In genomic region chr1:113929750-113930498, GRCh38 we compare ENCODE assay signal across 8 cellular contexts. TPM values are rescaled to one million over a fixed set of nuclear protein-coding genes. Genes with fewer than 3 reads are reported as not detected.
A peak's percentile ranks its signal among the peaks of the same experiment; 100 is the strongest.
DNase-seq lines count a peak whose midpoint lies in the region; ATAC-seq and TF ChIP-seq lines count a peak whose summit lies in the region.

No MANE protein-coding gene starts in this region.

- H3K27ac ChIP-seq in hepatocyte, result peak overlapping the region; percentile 98

- peaks cover 27% of the 10 kb centered on the region for H3K4me1 ChIP-seq in hepatocyte (ENCODE audit: insufficient read depth)

- peaks cover 12% of the 10 kb centered on the region for H3K36me3 Mint-ChIP-seq in T-cell

- H3K27me3 ChIP-seq in BJ (ENCODE audit: control insufficient read depth, insufficient read depth, low read length) (no peaks in the 10 kb centered on the region), hepatocyte (no peaks in the 10 kb centered on the region)

- H3K9me3 Mint-ChIP-seq in T-cell, result no peaks in the 10 kb centered on the region

- peaks cover 57 to 66% (median 58%) of the 10 kb centered on the region in 3 donors for H3K4me1 Mint-ChIP-seq in T-cell

- ATAC-seq in GM19035 (IDR thresholded peaks at IDR 0.05; ENCODE audit: unreplicated experiment), result peak; percentile 35
- peak; percentile 31 for ATAC-seq in HG03280 (IDR thresholded peaks at IDR 0.05; ENCODE audit: unreplicated experiment)
- peak; percentile 41 to 60 (median 44) for ATAC-seq in T-cell (replicated peaks in 1 of 4)

- H3K27me3 Mint-ChIP-seq in T-cell, result no peaks in the 10 kb centered on the region

- DNase-seq in BJ (ENCODE audit: low read depth) (no peak), T-cell (peak; percentile 26 to 92 (median 84)), amygdala (lab: John Stamatoyannopoulos, UW) (peak in 31 of 56 donors; percentile 20 to 78 (median 56)), hepatocyte (ENCODE audit: low spot score) (peak; percentile 79), skeletal muscle cell (ENCODE audit: low read depth) (no peak), A172 (ENCODE audit: low spot score) (no peak)

- peaks cover 25% of the 10 kb centered on the region for H4K20me1 ChIP-seq in hepatocyte (ENCODE audit: insufficient read depth, poor library complexity, severe bottlenecking)

- H3K36me3 ChIP-seq in BJ (ENCODE audit: control insufficient read depth, insufficient read depth, low read length) (no peaks in the 10 kb centered on the region), hepatocyte (replicated peaks; ENCODE audit: insufficient read depth, low read depth) (no peaks in the 10 kb centered on the region)

- 1% methylated on average over 44 of the region's 64 CpGs for WGBS in hepatocyte (ENCODE audit: low lambda C conversion rate, missing lambda C conversion rate)

- POLR2A ChIA-PET in BJ (lab: Charles Lee), result interaction anchor here (0.6 to 1.8 kb wide), 2 partner anchors 25 to 614 kb away, joined by 4 to 5 read pairs; partner anchors contain the start of genes AP4B1 and DCLRE1B
- POLR2A ChIA-PET in T-cell (lab: Charles Lee), result interaction anchor here (0.5 to 9.2 kb wide), 34 partner anchors 11 to 1312 kb away, joined by 3 to 221 read pairs (median 8); partner anchors contain the start of genes AP4B1 (in 2 of the 2), DCLRE1B (in 1 of the 2), PHTF1 (in 1 of the 2) and RSBN1 (in 1 of the 2)

- peak overlapping the region; percentile 67 for H2AFZ ChIP-seq in hepatocyte

- peak overlapping the region; percentile 70 for H3K4me3 ChIP-seq in BJ (ENCODE audit: low read depth, low read length)
- H3K4me3 ChIP-seq in hepatocyte, result peak overlapping the region; percentile 95
- H3K4me3 ChIP-seq in skeletal muscle cell (ENCODE audit: low read depth, low read length), result peak overlapping the region; percentile 94

- peak overlapping the region; percentile 94 to 99 for H3K27ac Mint-ChIP-seq in T-cell

- H3K4me3 Mint-ChIP-seq in T-cell, result peak overlapping the region; percentile 89 to 97 (median 91)

- no peaks in the 10 kb centered on the region for H3K9me3 ChIP-seq in hepatocyte (ENCODE audit: low read depth)

- TF ChIP-seq CTCF in BJ (IDR thresholded peaks at IDR 0.05; ENCODE audit: insufficient read depth, low read depth, low read length), result no peak; the same call in 1 of the 2 replicates
- TF ChIP-seq CTCF in hepatocyte (IDR thresholded peaks at IDR 0.05; ENCODE audit: poor library complexity), result peak; percentile 21

- H3K9me2 ChIP-seq in hepatocyte (replicated peaks; ENCODE audit: insufficient read depth), result no peaks in the 10 kb centered on the region

- peak overlapping the region; percentile 87 for H3K4me2 ChIP-seq in hepatocyte

- H3K79me2 ChIP-seq in hepatocyte, result peaks cover 53% of the 10 kb centered on the region

- CTCF ChIA-PET in BJ (lab: Yijun Ruan, JAX), result interaction anchor here (0.6 to 4.8 kb wide), 10 partner anchors 11 to 947 kb away, joined by 3 to 26 read pairs (median 4); partner anchors contain the start of genes AP4B1, DCLRE1B, LRIG2 and OLFML3
- CTCF ChIA-PET in T-cell (lab: Charles Lee), result interaction anchor here (0.5 to 6.2 kb wide), 23 partner anchors 11 to 1278 kb away, joined by 3 to 86 read pairs (median 4); partner anchors contain the start of genes DCLRE1B (in 2 of the 2), AP4B1 (in 1 of the 2), PPM1J (in 1 of the 2) and RSBN1 (in 1 of the 2)

RNA-seq across cellular contexts. Expression of gene HIPK1, which starts 0.8 kb away (rescaled TPM):
- polyA plus RNA-seq in BJ (2011; rRNA removed) (27.6 and 29.7 TPM in 2 replicates), hepatocyte (8.7 and 12.1 TPM in 2 replicates)
- polyA minus RNA-seq in BJ (2011; rRNA and poly(A)+ RNA removed), result 62.4 and 95.6 TPM in 2 replicates
- total RNA-seq in T-cell (100 to 1,000 TPM in 4 of 5 donors, 10 to 100 TPM in 1; 99.5 to 189 (median 103) TPM), hepatocyte (31.6 and 34.1 TPM in 2 replicates)
- total RNA-seq in A172 (2014; rRNA removed; shearing (Covaris generic)), result 12.2 and 14.7 TPM in 2 replicates

RNA-seq across cellular contexts. Expression of gene DCLRE1B, which starts 24.8 kb away (rescaled TPM):
- polyA plus RNA-seq in BJ (2011; rRNA removed) (3.4 and 4.5 TPM in 2 replicates), hepatocyte (3.6 and 4.6 TPM in 2 replicates)
- polyA minus RNA-seq in BJ (2011; rRNA and poly(A)+ RNA removed), result 3.2 and 4.8 TPM in 2 replicates
- total RNA-seq in T-cell (1 to 10 TPM; 5.6 to 6.1 (median 5.9) TPM), hepatocyte (6.0 and 6.6 TPM in 2 replicates)
- 14.4 and 14.5 TPM in 2 replicates for total RNA-seq in A172 (2014; rRNA removed; shearing (Covaris generic))

RNA-seq across cellular contexts. Expression of gene AP4B1, which starts 25.3 kb away (rescaled TPM):
- 9.5 and 13.2 TPM in 2 replicates for polyA plus RNA-seq in BJ (2011; rRNA removed)
- polyA minus RNA-seq in BJ (2011; rRNA and poly(A)+ RNA removed), result 9.7 and 11.4 TPM in 2 replicates
- total RNA-seq in T-cell, result 10 to 100 TPM; 57.8 to 66.4 (median 61.5) TPM
- total RNA-seq in hepatocyte, result 9.8 and 11.4 TPM in 2 replicates
- polyA plus RNA-seq in hepatocyte, result 11.1 and 12.0 TPM in 2 replicates
- 18.0 and 23.8 TPM in 2 replicates for total RNA-seq in A172 (2014; rRNA removed; shearing (Covaris generic))

RNA-seq across cellular contexts. Expression of gene BCL2L15, which starts 42.5 kb away (rescaled TPM):
- polyA plus RNA-seq in BJ (2011; rRNA removed) (0.02 and 0.06 TPM in 2 replicates), hepatocyte (0.66 and 0.84 TPM in 2 replicates)
- 0.05 TPM in 2 replicates for polyA minus RNA-seq in BJ (2011; rRNA and poly(A)+ RNA removed)
- total RNA-seq in T-cell (1 to 10 TPM; 1.2 to 5.8 (median 1.7) TPM), hepatocyte (0.80 and 3.0 TPM in 2 replicates)
- total RNA-seq in A172 (2014; rRNA removed; shearing (Covaris generic)), result 0.57 and 4.2 TPM in 2 replicates

RNA-seq across cellular contexts. Expression of gene OLFML3, which starts 49.4 kb away (rescaled TPM):
- polyA plus RNA-seq in BJ (2011; rRNA removed), result 72.6 and 76.8 TPM in 2 replicates
- polyA minus RNA-seq in BJ (2011; rRNA and poly(A)+ RNA removed), result 20.6 and 24.7 TPM in 2 replicates
- 1 to 10 TPM in 1 of 5 donors, under 1 TPM in 4; 0.23 to 1.2 (median 0.63) TPM for total RNA-seq in T-cell
- total RNA-seq in hepatocyte, result 441 and 460 TPM in 2 replicates
- 494 and 559 TPM in 2 replicates for polyA plus RNA-seq in hepatocyte
- 26.8 and 31.2 TPM in 2 replicates for total RNA-seq in A172 (2014; rRNA removed; shearing (Covaris generic))

Comparison
In these comparisons a context has a peak if more than half of its experiments do, and no peak if none do; other contexts are left out.
1. DNase-seq: peak in T-cell (34 of 34), amygdala (31 of 56) and hepatocyte (single experiment); none in BJ (single experiment), skeletal muscle cell (single experiment) and A172 (single experiment).
2. Peak in every context shown above with its lines, with median percentiles within 50 percentile points of each other: H3K4me3 ChIP-seq and ATAC-seq.